ENCODE assay signal across 8 cellular contexts in the genomic region with DNA sequence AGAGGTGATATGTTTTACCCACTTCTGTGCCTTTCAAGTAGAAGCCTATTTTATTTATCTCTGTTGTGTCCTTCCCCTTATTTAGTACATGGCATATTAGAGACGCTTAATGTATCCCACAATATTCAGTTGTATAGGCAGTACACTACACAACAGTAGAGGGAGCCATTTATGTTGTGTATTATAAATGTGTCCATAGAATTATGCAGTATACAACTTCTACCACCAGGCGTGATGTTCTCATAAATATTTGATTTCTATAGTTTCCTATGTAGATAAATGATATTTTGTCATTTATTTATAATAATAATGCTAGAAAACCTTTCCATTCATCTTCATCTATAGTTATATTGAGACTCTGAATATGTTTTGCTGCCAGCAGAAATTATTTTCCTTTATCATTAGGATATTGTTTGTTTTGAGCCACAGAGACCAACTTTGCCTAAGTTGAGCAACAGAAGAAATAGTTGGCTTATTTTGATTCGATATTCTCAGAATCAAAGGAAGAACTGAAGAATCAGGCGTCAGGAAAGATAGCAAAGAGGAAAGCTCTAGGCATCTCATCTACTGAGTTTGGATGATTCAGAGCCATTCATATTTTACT.
DNase-seq lines count a peak whose midpoint lies in the region; ATAC-seq and TF ChIP-seq lines count a peak whose summit lies in the region.

No MANE protein-coding gene starts in this region.

- no peaks in the 10 kb centered on the region for H3K36me3 ChIP-seq in RWPE2 (ENCODE audit: low read depth)

- TF ChIP-seq POLR2A in GM18505 (IDR thresholded peaks at IDR 0.05; ENCODE audit: borderline replicate concordance, extremely low read depth, insufficient read depth, insufficient read length): no peak

- no peaks in the 10 kb centered on the region for H3K27me3 ChIP-seq in RWPE2 (ENCODE audit: insufficient read depth, poor library complexity, severe bottlenecking)

- no peak overlapping the region for H3K27ac ChIP-seq in RWPE2 (ENCODE audit: poor library complexity, severe bottlenecking)

- no peaks in the 10 kb centered on the region for H3K4me1 ChIP-seq in RWPE2 (ENCODE audit: insufficient read depth, poor library complexity, severe bottlenecking)

- ATAC-seq in GM18505 (IDR thresholded peaks at IDR 0.05; ENCODE audit: unreplicated experiment): peak; percentile 82
- ATAC-seq in HG03108 (IDR thresholded peaks at IDR 0.05; ENCODE audit: unreplicated experiment): peak; percentile 59
- peak; percentile 82 for ATAC-seq in RWPE2 (ENCODE audit: low read depth)
- no peak for ATAC-seq in HG02938 (IDR thresholded peaks at IDR 0.05; ENCODE audit: unreplicated experiment)
- no peak for ATAC-seq in HG03196 (IDR thresholded peaks at IDR 0.05; ENCODE audit: unreplicated experiment)

- no peak overlapping the region for H3K4me3 ChIP-seq in RWPE2 (ENCODE audit: severe bottlenecking)

- no peaks in the 10 kb centered on the region for H3K9me3 ChIP-seq in RWPE2 (ENCODE audit: severe bottlenecking)

- DNase-seq in RWPE2 (ENCODE audit: low spot score) (no peak), kidney tubule cell (ENCODE audit: low spot score) (peak; percentile 6), DMS79 treated with DMSO at 0.1 percent for 48 hours (lab: John Stamatoyannopoulos, UW) (no peak)
- DNase-seq in activated naive CD4-positive, alpha-beta T cell treated with Interleukin-2 at 50 U/mL for 16 hours: no peak

- TF ChIP-seq CTCF in RWPE2 (IDR thresholded peaks at IDR 0.05; ENCODE audit: poor library complexity, severe bottlenecking): peak; percentile 68

Comparison
In these comparisons a context has a peak if more than half of its experiments do, and no peak if none do; other contexts are left out.
1. ATAC-seq: peak in GM18505 (single experiment), HG03108 (single experiment) and RWPE2 (single experiment); none in HG02938 (single experiment) and HG03196 (single experiment).